ENCODE assay signal across 1 cellular context in the genomic region with DNA sequence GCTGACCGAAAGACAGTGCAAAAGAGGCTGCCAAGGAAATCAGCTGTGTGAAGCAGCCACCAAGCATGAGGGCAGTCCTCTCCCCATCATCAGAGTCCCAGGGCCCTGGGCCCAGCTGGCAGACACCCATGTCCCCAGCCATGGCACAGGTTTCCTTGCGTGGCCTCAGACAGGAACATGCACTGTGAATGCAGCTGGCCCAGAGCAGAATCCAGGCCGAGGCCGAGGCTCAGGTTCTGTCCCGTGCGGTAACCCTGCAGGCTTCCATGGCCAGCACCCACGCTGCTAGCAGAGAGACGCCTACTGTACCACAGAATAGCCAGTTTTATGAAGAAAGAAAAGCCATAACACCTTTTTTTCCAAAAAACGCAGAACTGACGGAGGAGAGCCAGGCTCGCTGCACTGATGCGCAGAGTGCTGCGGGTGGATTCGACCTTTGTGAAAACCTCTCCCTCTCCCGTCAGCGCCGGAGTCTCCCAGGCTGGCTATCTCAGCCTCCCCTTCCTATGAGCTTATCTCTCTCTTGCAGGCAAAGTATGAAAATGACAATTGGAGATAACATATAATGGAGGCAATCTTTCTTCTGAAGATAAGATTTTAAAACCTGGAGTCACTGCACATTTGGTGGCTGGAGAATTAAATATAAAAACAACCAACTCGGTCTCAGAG.
TF ChIP-seq lines count a peak whose summit lies in the region.

No MANE protein-coding gene starts in this region.

TF ChIP-seq in H1, 55 proteins besides CTCF, POLR2A, EP300 and RAD21 (continued from another document):
- TF ChIP-seq USF2 (IDR thresholded peaks at IDR 0.05; ENCODE audit: low read length) (no peak), PHF8 (conservative IDR thresholded peaks at IDR 0.05; ENCODE audit: low read depth, low read length) (no peak), HDAC6 (IDR thresholded peaks at IDR 0.05; ENCODE audit: low read depth, low read length) (no peak), SAP30 (IDR thresholded peaks at IDR 0.05; ENCODE audit: insufficient read depth, insufficient replicate concordance, low read length) (no peak), FOSL1 (IDR thresholded peaks at IDR 0.05; ENCODE audit: insufficient read depth, low read depth, low read length) (no peak), KDM4A (IDR thresholded peaks at IDR 0.05; ENCODE audit: low read depth, low read length, severe bottlenecking) (no peak), POLR2AphosphoS5 (IDR thresholded peaks at IDR 0.05; ENCODE audit: low read depth, low read length) (no peak), NRF1 (IDR thresholded peaks at IDR 0.05; ENCODE audit: low read depth, low read length) (no peak), CHD2 (IDR thresholded peaks at IDR 0.05; ENCODE audit: low read length) (no peak), CTBP2 (IDR thresholded peaks at IDR 0.05; ENCODE audit: borderline replicate concordance, insufficient read depth, insufficient read length, low read length) (no peak), CHD1 (IDR thresholded peaks at IDR 0.05; ENCODE audit: low read depth, low read length) (no peak), GABPA (IDR thresholded peaks at IDR 0.05; ENCODE audit: borderline replicate concordance, insufficient read depth, low read length) (no peak), TAF1 (IDR thresholded peaks at IDR 0.05; ENCODE audit: low read depth, low read length) (no peak), EGR1 (IDR thresholded peaks at IDR 0.05; ENCODE audit: borderline replicate concordance, low read depth, low read length) (no peak)
- TF ChIP-seq, protein P1, sequence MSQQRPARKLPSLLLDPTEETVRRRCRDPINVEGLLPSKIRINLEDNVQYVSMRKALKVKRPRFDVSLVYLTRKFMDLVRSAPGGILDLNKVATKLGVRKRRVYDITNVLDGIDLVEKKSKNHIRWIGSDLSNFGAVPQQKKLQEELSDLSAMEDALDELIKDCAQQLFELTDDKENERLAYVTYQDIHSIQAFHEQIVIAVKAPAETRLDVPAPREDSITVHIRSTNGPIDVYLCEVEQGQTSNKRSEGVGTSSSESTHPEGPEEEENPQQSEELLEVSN (IDR thresholded peaks at IDR 0.05): no peak
